Comparison of ENCODE assay signal across 8 cellular contexts in genomic region chr15:29668120-29668602, GRCh38.
DNase-seq lines count a peak whose midpoint lies in the region; ATAC-seq, FAIRE-seq and TF ChIP-seq lines count a peak whose summit lies in the region.

No MANE protein-coding gene starts in this region.

- H3K27ac Mint-ChIP-seq in activated CD4-positive, alpha-beta T cell treated with anti-CD3 and anti-CD28 coated beads for 36 hours: no peak overlapping the region
- peak overlapping the region in 1 of 2 donors; percentile 54 for H3K27ac Mint-ChIP-seq in stimulated activated naive CD8-positive, alpha-beta T cell treated with anti-CD3 and anti-CD28 coated beads, Interleukin-15, amount 100 ng/mL, for 72 hours
- H3K27ac Mint-ChIP-seq in stimulated activated memory B cell treated with anti-CD40 and anti-IgM and Interleukin-4, amounts not matched to agents 10 μg/mL and 1 μg/mL and 100 μg/mL, for 72 hours: no peak overlapping the region

- H4K5ac ChIP-seq in IMR-90 (ENCODE audit: low read depth, low read length): no peak overlapping the region

- no peaks in the 10 kb centered on the region for H4K20me1 ChIP-seq in IMR-90 (ENCODE audit: insufficient read depth, low read length)

- no peak overlapping the region for H3K23ac ChIP-seq in IMR-90 (ENCODE audit: low read depth, low read length)

- H3K27ac ChIP-seq in IMR-90 (ENCODE audit: insufficient read depth, low read length) (no peak overlapping the region), RWPE1 (no peak overlapping the region)

- no peak overlapping the region for H2BK120ac ChIP-seq in IMR-90 (ENCODE audit: low read depth, low read length)

- intact Hi-C loops in activated CD4-positive, alpha-beta T cell treated with anti-CD3 and anti-CD28 coated beads for 36 hours (cut with DNase I, micrococcal nuclease): loop anchor here (1.0 to 2.0 kb wide), 2 partner anchors 258 to 363 kb away; no protein-coding TSS in a partner anchor
- intact Hi-C loops in IMR-90 (cut with micrococcal nuclease): loop anchor here (1.0 to 10.0 kb wide), 5 partner anchors 56 to 533 kb away; no protein-coding TSS in a partner anchor
- intact Hi-C loops in left colon (cut with DNase I, micrococcal nuclease): no loop called here

- dilution Hi-C loops in IMR-90 (cut with HindIII; ENCODE audit: low sequenced_read_pairs, unreplicated experiment): no loop called here

- H3K36me3 Mint-ChIP-seq in activated CD4-positive, alpha-beta T cell treated with anti-CD3 and anti-CD28 coated beads for 36 hours (ENCODE audit: low read depth): no peaks in the 10 kb centered on the region
- no peaks in the 10 kb centered on the region for H3K36me3 Mint-ChIP-seq in stimulated activated memory B cell treated with anti-CD40 and anti-IgM and Interleukin-4, amounts not matched to agents 10 μg/mL and 1 μg/mL and 100 μg/mL, for 72 hours

- no peak overlapping the region for H3K4me3 Mint-ChIP-seq in activated CD4-positive, alpha-beta T cell treated with anti-CD3 and anti-CD28 coated beads for 36 hours
- H3K4me3 Mint-ChIP-seq in stimulated activated naive CD8-positive, alpha-beta T cell treated with anti-CD3 and anti-CD28 coated beads, Interleukin-15, amount 100 ng/mL, for 72 hours: no peak overlapping the region
- H3K4me3 Mint-ChIP-seq in stimulated activated memory B cell treated with anti-CD40 and anti-IgM and Interleukin-4, amounts not matched to agents 10 μg/mL and 1 μg/mL and 100 μg/mL, for 72 hours: no peak overlapping the region

- no peak overlapping the region for H2BK15ac ChIP-seq in IMR-90 (ENCODE audit: low read depth, low read length)

- TF ChIP-seq CTCF in IMR-90 (conservative IDR thresholded peaks at IDR 0.05; ENCODE audit: low read depth, low read length) (peak; percentile 97), RWPE1 (conservative IDR thresholded peaks at IDR 0.05; ENCODE audit: low read depth) (peak; percentile 71)

- H2AFZ ChIP-seq in IMR-90 (replicated peaks; ENCODE audit: low read length, poor library complexity): no peak overlapping the region

- H3K56ac ChIP-seq in IMR-90 (ENCODE audit: extremely low read depth, insufficient read depth, low read length): no peak overlapping the region

- POLR2A ChIA-PET in activated CD4-positive, alpha-beta T cell treated with anti-CD3 and anti-CD28 coated beads for 36 hours (lab: Charles Lee): no interaction called here
- POLR2A ChIA-PET in IMR-90 (lab: Charles Lee; ENCODE audit: unreplicated experiment) (interaction anchor here (0.6 kb wide), 1 partner anchor 152 kb away, joined by 5 read pairs; no protein-coding TSS in a partner anchor), RWPE1 (lab: Yijun Ruan, JAX; ENCODE audit: low non-redundant PET) (no interaction called here)

- no peak overlapping the region for H2BK20ac ChIP-seq in IMR-90 (ENCODE audit: low read depth, low read length)

- no peak overlapping the region for H4K8ac ChIP-seq in IMR-90 (ENCODE audit: low read depth in 2 of 2, low read length in 2 of 2)

- FAIRE-seq in colon (lab: Jason Lieb, UNC): peak; percentile 45

- no peak overlapping the region for H4K91ac ChIP-seq in IMR-90 (ENCODE audit: insufficient read depth, low read depth, low read length)

- no peak overlapping the region for H3K18ac ChIP-seq in IMR-90 (ENCODE audit: low read depth, low read length)

- no peaks in the 10 kb centered on the region for H3K36me3 ChIP-seq in IMR-90 (ENCODE audit: control insufficient read depth, insufficient read depth, low read length)

- no peaks in the 10 kb centered on the region for H3K4me1 Mint-ChIP-seq in activated CD4-positive, alpha-beta T cell treated with anti-CD3 and anti-CD28 coated beads for 36 hours
- no peaks in the 10 kb centered on the region for H3K4me1 Mint-ChIP-seq in stimulated activated naive CD8-positive, alpha-beta T cell treated with anti-CD3 and anti-CD28 coated beads, Interleukin-15, amount 100 ng/mL, for 72 hours
- H3K4me1 Mint-ChIP-seq in stimulated activated memory B cell treated with anti-CD40 and anti-IgM and Interleukin-4, amounts not matched to agents 10 μg/mL and 1 μg/mL and 100 μg/mL, for 72 hours: no peaks in the 10 kb centered on the region

- H3K27me3 Mint-ChIP-seq in activated CD4-positive, alpha-beta T cell treated with anti-CD3 and anti-CD28 coated beads for 36 hours: peaks cover 12% of the 10 kb centered on the region
- peaks cover 26% of the 10 kb centered on the region for H3K27me3 Mint-ChIP-seq in stimulated activated naive CD8-positive, alpha-beta T cell treated with anti-CD3 and anti-CD28 coated beads, Interleukin-15, amount 100 ng/mL, for 72 hours
- H3K27me3 Mint-ChIP-seq in stimulated activated memory B cell treated with anti-CD40 and anti-IgM and Interleukin-4, amounts not matched to agents 10 μg/mL and 1 μg/mL and 100 μg/mL, for 72 hours: peaks cover 9% of the 10 kb centered on the region

- H2BK5ac ChIP-seq in IMR-90 (ENCODE audit: low read depth, low read length, poor library complexity, severe bottlenecking): no peak overlapping the region

- no peak overlapping the region for H3K14ac ChIP-seq in IMR-90 (replicated peaks; ENCODE audit: low read depth, low read length)

- DNase-seq in activated CD4-positive, alpha-beta T cell treated with anti-CD3 and anti-CD28 coated beads for 36 hours: peak; percentile 70
- no peak for DNase-seq in activated CD4-positive, alpha-beta T cell treated with anti-CD3 and anti-CD28 coated beads, Interleukin-2, amount 50 U/mL, for 4 hours
- peak; percentile 88 for DNase-seq in IMR-90
- DNase-seq in RWPE1 (ENCODE audit: low spot score): peak; percentile 57
- peak; percentile 75 to 79 for DNase-seq in left colon
- DNase-seq in stimulated activated naive CD8-positive, alpha-beta T cell treated with anti-CD3 and anti-CD28 coated beads, Interleukin-15, amount 100 ng/mL, for 72 hours: peak; percentile 35 to 61

- H3K27me3 ChIP-seq in IMR-90 (ENCODE audit: control insufficient read depth, insufficient read depth, low read length): peaks cover 10% of the 10 kb centered on the region

- TF ChIP-seq RAD21 in IMR-90 (IDR thresholded peaks at IDR 0.05; ENCODE audit: low read length): peak; percentile 96

- peak; percentile 84 for ATAC-seq in activated CD4-positive, alpha-beta T cell treated with anti-CD3 and anti-CD28 coated beads for 36 hours
- ATAC-seq in IMR-90 (ENCODE audit: low read depth) (peak; percentile 88), left colon (peak; percentile 83)
- peak; percentile 94 for ATAC-seq in stimulated activated naive CD8-positive, alpha-beta T cell treated with anti-CD3 and anti-CD28 coated beads, Interleukin-15, amount 100 ng/mL, for 72 hours
- no peak for ATAC-seq in stimulated activated memory B cell treated with anti-CD40 and anti-IgM and Interleukin-4, amounts not matched to agents 10 μg/mL and 1 μg/mL and 100 μg/mL, for 72 hours

- no peak overlapping the region for H3K4me3 ChIP-seq in IMR-90 (ENCODE audit: insufficient read depth, low read depth, low read length)

- no peak overlapping the region for H3K9ac ChIP-seq in IMR-90 (ENCODE audit: low read depth, low read length)

- H3K9me3 ChIP-seq in IMR-90 (ENCODE audit: control insufficient read depth, insufficient read depth, low read length): no peaks in the 10 kb centered on the region

- TF ChIP-seq POLR2A in IMR-90 (IDR thresholded peaks at IDR 0.05; ENCODE audit: low read depth, low read length): 0 out of 2 replicates have a peak, but pooled peaks have one; percentile 54

- H2AK9ac ChIP-seq in IMR-90 (replicated peaks; ENCODE audit: low read depth, low read length, poor library complexity): peak overlapping the region; percentile 16

- H3K9me1 ChIP-seq in IMR-90 (ENCODE audit: insufficient read depth, low read length): peaks cover 11% of the 10 kb centered on the region; the same call in 1 of the 2 replicates

- H3K79me1 ChIP-seq in IMR-90 (ENCODE audit: low read depth in 1 of 2, low read length in 2 of 2): no peaks in the 10 kb centered on the region

- no peak overlapping the region for H3K4ac ChIP-seq in IMR-90 (ENCODE audit: low read depth, low read length)

- H3K4me1 ChIP-seq in IMR-90 (ENCODE audit: control insufficient read depth, insufficient read depth, low read length): peaks cover 14% of the 10 kb centered on the region

- H3K9me3 Mint-ChIP-seq in activated CD4-positive, alpha-beta T cell treated with anti-CD3 and anti-CD28 coated beads for 36 hours (ENCODE audit: low read depth): no peaks in the 10 kb centered on the region
- no peaks in the 10 kb centered on the region for H3K9me3 Mint-ChIP-seq in stimulated activated naive CD8-positive, alpha-beta T cell treated with anti-CD3 and anti-CD28 coated beads, Interleukin-15, amount 100 ng/mL, for 72 hours
- no peaks in the 10 kb centered on the region for H3K9me3 Mint-ChIP-seq in stimulated activated memory B cell treated with anti-CD40 and anti-IgM and Interleukin-4, amounts not matched to agents 10 μg/mL and 1 μg/mL and 100 μg/mL, for 72 hours

- no peak overlapping the region for H2AK5ac ChIP-seq in IMR-90 (ENCODE audit: low read depth, low read length)

- no peak overlapping the region for H3K4me2 ChIP-seq in IMR-90 (ENCODE audit: low read depth, low read length)

- in situ Hi-C loops in IMR-90 (cut with MboI; ENCODE audit: low sequenced_read_pairs): loop anchor here (25.0 kb wide), 1 partner anchor 394 kb away; no protein-coding TSS in a partner anchor

- CTCF ChIA-PET in activated CD4-positive, alpha-beta T cell treated with anti-CD3 and anti-CD28 coated beads for 36 hours (lab: Charles Lee): no interaction called here
- CTCF ChIA-PET in IMR-90 (lab: Yijun Ruan, JAX): no interaction called here
- CTCF ChIA-PET in RWPE1 (lab: Yijun Ruan, JAX): interaction anchor here (0.7 kb wide), 2 partner anchors 534 to 1616 kb away, joined by 3 to 4 read pairs; no protein-coding TSS in a partner anchor

- no CpG with 5 or more reads among the region's 15 CpGs for WGBS in IMR-90 (ENCODE audit: extremely low coverage in 2 of 2, insufficient read length in 1 of 2), 2 experiments

- BruUV-seq in IMR-90 (replicated peaks; lab: Mats Ljungman, UMichigan): no TSS peak

TF ChIP-seq in IMR-90, 13 proteins besides CTCF, POLR2A, EP300 and RAD21:
- TF ChIP-seq NFE2L2 (IDR thresholded peaks at IDR 0.05; ENCODE audit: low read depth, low read length) (no peak), USF2 (IDR thresholded peaks at IDR 0.05; ENCODE audit: low read depth, low read length) (no peak), SMC3 (IDR thresholded peaks at IDR 0.05; ENCODE audit: low read depth, low read length) (peak; percentile 92)

Comparison
In these comparisons a context has a peak if more than half of its experiments do, and no peak if none do; other contexts are left out.
1. DNase-seq: peak in activated CD4-positive, alpha-beta T cell treated with anti-CD3 and anti-CD28 coated beads for 36 hours (single experiment), IMR-90 (single experiment), RWPE1 (single experiment), left colon (2 of 2) and stimulated activated naive CD8-positive, alpha-beta T cell treated with anti-CD3 and anti-CD28 coated beads, Interleukin-15, amount 100 ng/mL, for 72 hours (2 of 2); none in activated CD4-positive, alpha-beta T cell treated with anti-CD3 and anti-CD28 coated beads, Interleukin-2, amount 50 U/mL, for 4 hours (0 of 2).
2. intact Hi-C loops: an anchor here in activated CD4-positive, alpha-beta T cell treated with anti-CD3 and anti-CD28 coated beads for 36 hours (1.0 to 2.0 kb wide) and IMR-90 (1.0 to 10.0 kb wide); none called in left colon.